In genomic region chr20:31569163-31570020, GRCh38 we compare ENCODE assay signal across 1 cellular context.
A peak's percentile ranks its signal among the peaks of the same experiment; 100 is the strongest.
TF ChIP-seq lines count a peak whose summit lies in the region.

No MANE protein-coding gene starts in this region.

TF ChIP-seq in HepG2, 621 proteins besides CTCF, POLR2A, EP300 and RAD21 (continued from another document and continues in another):
- TF ChIP-seq MLXIP (CRISPR knock-in tag; IDR thresholded peaks at IDR 0.05; ENCODE audit: borderline replicate concordance) = no peak
- TF ChIP-seq ZBTB7A (CRISPR knock-in tag; IDR thresholded peaks at IDR 0.05) = no peak
- TF ChIP-seq HNRNPUL1 (IDR thresholded peaks at IDR 0.05; ENCODE audit: low read depth, low read length) = no peak
- TF ChIP-seq NR2F6 (IDR thresholded peaks at IDR 0.05) = peak; percentile 43; the same call in 1 of the 2 replicates
- peak; percentile 86 for TF ChIP-seq NR2F6 (CRISPR knock-in tag; IDR thresholded peaks at IDR 0.05)
- TF ChIP-seq CREM (IDR thresholded peaks at IDR 0.05) = no peak
- TF ChIP-seq CREM (CRISPR knock-in tag; IDR thresholded peaks at IDR 0.05) = no peak
- TF ChIP-seq SOX13 (IDR thresholded peaks at IDR 0.05) = no peak
- peak in 1 of 2 experiments; percentile 16; a peak in 2 of 4 replicates for TF ChIP-seq SOX13 (CRISPR knock-in tag; conservative IDR thresholded peaks at IDR 0.05 in 1 of 2, IDR thresholded peaks at IDR 0.05 in 1 of 2)
- TF ChIP-seq ZBTB2 (CRISPR knock-in tag; IDR thresholded peaks at IDR 0.05; ENCODE audit: low read depth) = no peak
- TF ChIP-seq CREB3 (CRISPR knock-in tag; IDR thresholded peaks at IDR 0.05) = no peak
- TF ChIP-seq ZNF362 (CRISPR knock-in tag; IDR thresholded peaks at IDR 0.05; ENCODE audit: borderline replicate concordance) = peak; percentile 38
- TF ChIP-seq ZNF333 (CRISPR knock-in tag; IDR thresholded peaks at IDR 0.05; ENCODE audit: borderline replicate concordance) = no peak
- TF ChIP-seq HOXA5 (CRISPR knock-in tag; IDR thresholded peaks at IDR 0.05) = peak; percentile 36; the same call in 1 of the 2 replicates
- TF ChIP-seq ZBTB43 (CRISPR knock-in tag; conservative IDR thresholded peaks at IDR 0.05) = peak; percentile 66; the same call in 1 of the 2 replicates
- TF ChIP-seq ZNF367 (CRISPR knock-in tag; IDR thresholded peaks at IDR 0.05; ENCODE audit: borderline replicate concordance) = 0 out of 2 replicates have a peak, but pooled peaks have one; percentile 63
- peak; percentile 2; the same call in 1 of the 2 replicates for TF ChIP-seq ZNF331 (CRISPR knock-in tag; IDR thresholded peaks at IDR 0.05)
- TF ChIP-seq NRL (CRISPR knock-in tag; IDR thresholded peaks at IDR 0.05; ENCODE audit: borderline replicate concordance) = peak; percentile 90; the same call in 1 of the 2 replicates
- no peak for TF ChIP-seq ZNF512B (CRISPR knock-in tag; IDR thresholded peaks at IDR 0.05; ENCODE audit: borderline replicate concordance)
- TF ChIP-seq BCL6 (CRISPR knock-in tag; IDR thresholded peaks at IDR 0.05) = peak; percentile 80
- TF ChIP-seq ZNF205 (CRISPR knock-in tag; IDR thresholded peaks at IDR 0.05) = peak; percentile 17; the same call in 1 of the 2 replicates
- TF ChIP-seq ARNT (IDR thresholded peaks at IDR 0.05) = no peak
- no peak for TF ChIP-seq CAMTA2 (CRISPR knock-in tag; IDR thresholded peaks at IDR 0.05; ENCODE audit: borderline replicate concordance)
- TF ChIP-seq WIZ (CRISPR knock-in tag; IDR thresholded peaks at IDR 0.05) = no peak
- TF ChIP-seq PCBP2 (optimal IDR thresholded peaks at IDR 0.05; ENCODE audit: low read depth, low read length, poor library complexity, severe bottlenecking) = no peak
- no peak for TF ChIP-seq ZNF33B (CRISPR knock-in tag; IDR thresholded peaks at IDR 0.05)
- TF ChIP-seq CHD2 (IDR thresholded peaks at IDR 0.05; ENCODE audit: low read depth, low read length) = no peak
- TF ChIP-seq BRF2 (CRISPR knock-in tag; IDR thresholded peaks at IDR 0.05) = no peak
- TF ChIP-seq AFF4 (CRISPR knock-in tag; IDR thresholded peaks at IDR 0.05) = no peak
- TF ChIP-seq KIAA2018 (CRISPR knock-in tag; IDR thresholded peaks at IDR 0.05; ENCODE audit: borderline replicate concordance) = no peak
- TF ChIP-seq ZNF382 (CRISPR knock-in tag; IDR thresholded peaks at IDR 0.05; ENCODE audit: borderline replicate concordance) = no peak
- no peak; the same call in 1 of the 2 replicates for TF ChIP-seq ZNF20 (CRISPR knock-in tag; IDR thresholded peaks at IDR 0.05)
